Comparison of ENCODE assay signal across 31 cellular contexts in the genomic region with DNA sequence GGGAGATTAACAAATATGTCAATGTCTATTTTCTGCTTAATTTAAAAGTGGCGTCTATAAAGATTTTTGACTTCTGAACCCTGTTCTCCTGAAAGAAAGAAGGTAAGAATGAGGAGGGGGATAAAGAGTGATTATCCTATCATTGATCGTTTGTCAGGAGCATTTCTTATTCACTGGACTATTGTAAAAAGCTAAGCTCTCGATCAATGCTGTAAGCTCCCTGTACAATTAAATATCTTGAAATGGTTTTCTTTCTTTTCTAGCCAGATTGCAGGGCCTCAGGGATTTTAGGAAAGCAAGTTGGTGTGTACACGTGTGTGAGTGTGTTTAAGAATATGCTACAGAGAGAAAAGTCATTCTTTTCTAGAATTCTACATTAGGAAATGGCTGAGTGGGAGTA.
"Had no signal": no experiment of that assay in that cellular context is flagged by ENCODE, and none has a peak within 500 bp of the region (broad histone marks: within the 10 kb centered on the region; RNA-seq: fewer than 3 reads in every experiment).

No MANE protein-coding gene starts in this region.

- H3K4me3 Mint-ChIP-seq: activated CD4-positive, alpha-beta memory T cell treated with anti-CD3 and anti-CD28 coated beads, Interleukin-2, amount 10 ng/mL, durations not matched to agents 7 days and 5 days; activated CD4-positive, alpha-beta T cell treated with anti-CD3 and anti-CD28 coated beads, Interleukin-2, amount 10 ng/mL, durations not matched to agents 7 days and 5 days; activated naive CD4-positive, alpha-beta T cell treated with anti-CD3 and anti-CD28 coated beads, Interleukin-2, amount 10 ng/mL, durations not matched to agents 7 days and 5 days; activated naive CD8-positive, alpha-beta T cell treated with anti-CD3 and anti-CD28 coated beads, Interleukin-2, amount 10 ng/mL, durations not matched to agents 7 days and 5 days; activated T-cell treated with anti-CD3 and anti-CD28 coated beads, Interleukin-2, amount 50 U/mL, for 24 hours; activated T-cell treated with anti-CD3 and anti-CD28 coated beads, Interleukin-2, amount 50 U/mL, for 72 hours; brain; central memory CD8-positive, alpha-beta T cell; dendritic cell treated with granulocyte-macrophage colony-stimulating factor and Interleukin-4, amounts not matched to agents 40 ng/mL and 50 ng/mL, for 4 days; T-helper 17 cell; T-helper 2 cell treated with Interferon-gamma antibody and Interleukin-4, amounts not matched to agents 5 μg/mL and 100 μg/mL, for 36 hours had no signal

- H3K36me3 ChIP-seq: breast epithelium had no signal

- H3K27me3 Mint-ChIP-seq: activated CD4-positive, alpha-beta memory T cell treated with anti-CD3 and anti-CD28 coated beads, Interleukin-2, amount 10 ng/mL, durations not matched to agents 7 days and 5 days; activated CD4-positive, alpha-beta T cell treated with anti-CD3 and anti-CD28 coated beads, Interleukin-2, amount 10 ng/mL, durations not matched to agents 7 days and 5 days; activated naive CD4-positive, alpha-beta T cell treated with anti-CD3 and anti-CD28 coated beads, Interleukin-2, amount 10 ng/mL, durations not matched to agents 7 days and 5 days; activated naive CD8-positive, alpha-beta T cell treated with anti-CD3 and anti-CD28 coated beads, Interleukin-2, amount 10 ng/mL, durations not matched to agents 7 days and 5 days; activated T-cell treated with anti-CD3 and anti-CD28 coated beads, Interleukin-2, amount 50 U/mL, for 24 hours; central memory CD8-positive, alpha-beta T cell; T-helper 17 cell had no signal

- H3K27ac ChIP-seq: ascending aorta, breast epithelium, coronary artery, dorsolateral prefrontal cortex, esophagus muscularis mucosa, foreskin keratinocyte, gastrocnemius medialis had no signal

- H3K4me1 Mint-ChIP-seq: activated CD4-positive, alpha-beta T cell treated with anti-CD3 and anti-CD28 coated beads, Interleukin-2, amount 10 ng/mL, durations not matched to agents 7 days and 5 days; activated naive CD4-positive, alpha-beta T cell treated with anti-CD3 and anti-CD28 coated beads, Interleukin-2, amount 10 ng/mL, durations not matched to agents 7 days and 5 days; activated naive CD8-positive, alpha-beta T cell treated with anti-CD3 and anti-CD28 coated beads, Interleukin-2, amount 10 ng/mL, durations not matched to agents 7 days and 5 days; central memory CD8-positive, alpha-beta T cell; T-helper 17 cell had no signal

- H3K9me3 ChIP-seq: ascending aorta, breast epithelium, esophagus muscularis mucosa, gastrocnemius medialis had no signal

- ATAC-seq: activated naive CD4-positive, alpha-beta T cell treated with anti-CD3 and anti-CD28 coated beads, Interleukin-2, amount 50 U/mL, for 72 hours; activated T-cell treated with anti-CD3 and anti-CD28 coated beads, Interleukin-2, amount 50 U/mL, for 72 hours; foreskin keratinocyte; gastrocnemius medialis; T-helper 17 cell had no signal

- H3K4me1 ChIP-seq: ascending aorta, foreskin keratinocyte, gastrocnemius medialis had no signal

- H3K9me3 Mint-ChIP-seq: activated CD4-positive, alpha-beta memory T cell treated with anti-CD3 and anti-CD28 coated beads, Interleukin-2, amount 10 ng/mL, durations not matched to agents 7 days and 5 days; activated CD4-positive, alpha-beta T cell treated with anti-CD3 and anti-CD28 coated beads, Interleukin-2, amount 10 ng/mL, durations not matched to agents 7 days and 5 days; activated naive CD4-positive, alpha-beta T cell treated with anti-CD3 and anti-CD28 coated beads, Interleukin-2, amount 10 ng/mL, durations not matched to agents 7 days and 5 days; activated naive CD4-positive, alpha-beta T cell treated with anti-CD3 and anti-CD28 coated beads, Interleukin-2, amount 50 U/mL, for 72 hours; activated naive CD8-positive, alpha-beta T cell treated with anti-CD3 and anti-CD28 coated beads, Interleukin-2, amount 10 ng/mL, durations not matched to agents 7 days and 5 days; activated T-cell treated with anti-CD3 and anti-CD28 coated beads, Interleukin-2, amount 50 U/mL, for 24 hours; activated T-cell treated with anti-CD3 and anti-CD28 coated beads, Interleukin-2, amount 50 U/mL, for 72 hours; central memory CD8-positive, alpha-beta T cell; dendritic cell treated with granulocyte-macrophage colony-stimulating factor and Interleukin-4, amounts not matched to agents 40 ng/mL and 50 ng/mL, for 4 days; T-helper 2 cell treated with Interferon-gamma antibody and Interleukin-4, amounts not matched to agents 5 μg/mL and 100 μg/mL, for 36 hours had no signal

- DNase-seq: activated CD4-positive, alpha-beta memory T cell treated with anti-CD3 and anti-CD28 coated beads, Interleukin-2, amount 10 ng/mL, durations not matched to agents 7 days and 5 days; activated CD4-positive, alpha-beta T cell treated with anti-CD3 and anti-CD28 coated beads for 1 hour; activated CD4-positive, alpha-beta T cell treated with anti-CD3 and anti-CD28 coated beads for 4 hours; activated CD4-positive, alpha-beta T cell treated with anti-CD3 and anti-CD28 coated beads, Interleukin-2, amount 10 ng/mL, durations not matched to agents 7 days and 5 days; activated CD4-positive, alpha-beta T cell treated with anti-CD3 and anti-CD28 coated beads, Interleukin-2, amount 50 U/mL, for 4 hours; activated CD8-positive, alpha-beta memory T cell treated with anti-CD3 and anti-CD28 coated beads, Interleukin-2, amount 50 U/mL, for 48 hours; activated gamma-delta T cell; activated naive CD4-positive, alpha-beta T cell; activated naive CD4-positive, alpha-beta T cell treated with anti-CD3 and anti-CD28 coated beads, Interleukin-2, amount 10 ng/mL, durations not matched to agents 7 days and 5 days; activated naive CD8-positive, alpha-beta T cell treated with anti-CD3 and anti-CD28 coated beads, Interleukin-2, amount 10 ng/mL, durations not matched to agents 7 days and 5 days; activated T-cell treated with anti-CD3 and anti-CD28 coated beads for 4 hours; activated T-cell treated with anti-CD3 and anti-CD28 coated beads, Interleukin-2, amount 50 U/mL, for 24 hours; activated T-cell treated with anti-CD3 and anti-CD28 coated beads, Interleukin-2, amount 50 U/mL, for 72 hours; dorsolateral prefrontal cortex; effector memory CD4-positive, alpha-beta T cell; erythroblast; foreskin keratinocyte; gastrocnemius medialis; glutamatergic neuron; T-helper 1 cell; T-helper 17 cell; T1000 had no signal

- H3K4me3 ChIP-seq: ascending aorta, breast epithelium, coronary artery, dorsolateral prefrontal cortex, esophagus muscularis mucosa, gastrocnemius medialis had no signal

- H3K27me3 ChIP-seq: ascending aorta, breast epithelium, dorsolateral prefrontal cortex, esophagus muscularis mucosa, foreskin keratinocyte, gastrocnemius medialis had no signal

- H3K27ac Mint-ChIP-seq: activated CD4-positive, alpha-beta memory T cell treated with anti-CD3 and anti-CD28 coated beads, Interleukin-2, amount 10 ng/mL, durations not matched to agents 7 days and 5 days; activated CD4-positive, alpha-beta T cell treated with anti-CD3 and anti-CD28 coated beads, Interleukin-2, amount 10 ng/mL, durations not matched to agents 7 days and 5 days; activated naive CD4-positive, alpha-beta T cell treated with anti-CD3 and anti-CD28 coated beads, Interleukin-2, amount 10 ng/mL, durations not matched to agents 7 days and 5 days; activated naive CD4-positive, alpha-beta T cell treated with anti-CD3 and anti-CD28 coated beads, Interleukin-2, amount 50 U/mL, for 72 hours; activated naive CD8-positive, alpha-beta T cell treated with anti-CD3 and anti-CD28 coated beads, Interleukin-2, amount 10 ng/mL, durations not matched to agents 7 days and 5 days; activated T-cell treated with anti-CD3 and anti-CD28 coated beads, Interleukin-2, amount 50 U/mL, for 24 hours; activated T-cell treated with anti-CD3 and anti-CD28 coated beads, Interleukin-2, amount 50 U/mL, for 72 hours; brain; dendritic cell treated with granulocyte-macrophage colony-stimulating factor and Interleukin-4, amounts not matched to agents 40 ng/mL and 50 ng/mL, for 4 days; T-helper 17 cell; T-helper 2 cell treated with Interferon-gamma antibody and Interleukin-4, amounts not matched to agents 5 μg/mL and 100 μg/mL, for 36 hours had no signal
